In the genomic region with DNA sequence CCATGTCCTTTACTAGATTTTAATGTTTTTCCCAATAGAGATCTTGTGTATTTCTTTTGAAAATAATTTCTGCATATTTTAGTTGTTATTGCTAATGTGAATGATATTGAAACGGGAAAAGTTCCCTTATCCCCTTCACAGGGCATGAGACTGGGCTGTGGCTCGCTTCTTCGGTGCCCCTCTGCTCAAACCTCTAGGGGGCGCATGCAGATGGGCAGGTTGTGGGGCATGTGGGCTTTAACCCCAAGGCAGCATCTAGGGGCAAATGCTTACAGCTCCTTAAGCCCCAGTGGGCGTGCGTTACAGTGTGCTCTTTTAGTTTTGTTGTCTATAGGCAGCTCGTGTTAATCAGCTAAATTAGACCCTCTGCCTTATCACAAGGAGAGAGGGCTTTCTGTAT, we compare ENCODE assay signal across 11 cellular contexts.
DNase-seq lines count a peak whose midpoint lies in the region; ATAC-seq and TF ChIP-seq lines count a peak whose summit lies in the region.
"Had no signal": no experiment of that assay in that cellular context is flagged by ENCODE, and none has a peak within 500 bp of the region (broad histone marks: within the 10 kb centered on the region; RNA-seq: fewer than 3 reads in every experiment).

No MANE protein-coding gene starts in this region.

- ATAC-seq in GM21447 (IDR thresholded peaks at IDR 0.05; ENCODE audit: unreplicated experiment) (no peak), HG03095 (IDR thresholded peaks at IDR 0.05; ENCODE audit: unreplicated experiment) (no peak)
- ATAC-seq: T-helper 17 cell had no signal

- POLR2A ChIA-PET in A673 (lab: Charles Lee; ENCODE audit: low non-redundant PET) = no interaction called here
- POLR2A ChIA-PET in CD4-positive, alpha-beta memory T cell (lab: Charles Lee; ENCODE audit: partially characterized antibody) = no interaction called here

- H3K27ac ChIP-seq in A673 (ENCODE audit: low read depth, low read length, poor library complexity, severe bottlenecking) (no peak overlapping the region), OCI-LY3 (ENCODE audit: low read length) (no peak overlapping the region)
- no peak overlapping the region for H3K27ac ChIP-seq in CD4-positive, alpha-beta memory T cell (ENCODE audit: low read depth, low read length)
- H3K27ac ChIP-seq: parathyroid adenoma had no signal

- H3K4me2 ChIP-seq in OCI-LY3 (ENCODE audit: low read length) = no peak overlapping the region

- H3K4me1 ChIP-seq in A673 (ENCODE audit: insufficient read depth, low read length, poor library complexity, severe bottlenecking) (no peaks in the 10 kb centered on the region), OCI-LY3 (ENCODE audit: low read length) (no peaks in the 10 kb centered on the region)
- H3K4me1 ChIP-seq in CD4-positive, alpha-beta memory T cell (ENCODE audit: insufficient read depth, low read length) = no peaks in the 10 kb centered on the region

- H3K4me3 Mint-ChIP-seq in CD4-positive, alpha-beta memory T cell = no peak overlapping the region
- H3K4me3 Mint-ChIP-seq: T-helper 17 cell had no signal

- no peak overlapping the region for H3K27ac Mint-ChIP-seq in CD4-positive, alpha-beta memory T cell
- H3K27ac Mint-ChIP-seq: T-helper 17 cell had no signal

- no TSS peak for BruUV-seq in A673 (replicated peaks; lab: Mats Ljungman, UMichigan)

- H3K9ac ChIP-seq in OCI-LY3 (ENCODE audit: low read length) = no peak overlapping the region
- H3K9ac ChIP-seq: parathyroid adenoma had no signal

- no peaks in the 10 kb centered on the region for H3K79me2 ChIP-seq in OCI-LY3 (ENCODE audit: low read length)
- H3K79me2 ChIP-seq: parathyroid adenoma had no signal

- H3K27me3 ChIP-seq in A673 (replicated peaks; ENCODE audit: insufficient read depth, low read depth, low read length, poor library complexity) (no peaks in the 10 kb centered on the region), GM06990 (replicated peaks; ENCODE audit: control insufficient read depth, insufficient read depth, low read length) (no peaks in the 10 kb centered on the region), OCI-LY3 (ENCODE audit: low read depth, low read length) (no peaks in the 10 kb centered on the region)
- H3K27me3 ChIP-seq in CD4-positive, alpha-beta memory T cell (ENCODE audit: insufficient read depth, low read length) = no peaks in the 10 kb centered on the region

- H3K4me1 Mint-ChIP-seq in CD4-positive, alpha-beta memory T cell = no peaks in the 10 kb centered on the region
- H3K4me1 Mint-ChIP-seq: T-helper 17 cell had no signal

- H3K36me3 Mint-ChIP-seq in CD4-positive, alpha-beta memory T cell = no peaks in the 10 kb centered on the region

- H2AFZ ChIP-seq in OCI-LY3 (ENCODE audit: low read depth, low read length) = no peak overlapping the region
- H2AFZ ChIP-seq: parathyroid adenoma had no signal

- H3K4me3 ChIP-seq in A673 (ENCODE audit: low read depth, low read length, poor library complexity, severe bottlenecking) = no peak overlapping the region
- no peak overlapping the region for H3K4me3 ChIP-seq in GM06990 (replicated peaks; ENCODE audit: low read depth, low read length)
- no peak overlapping the region for H3K4me3 ChIP-seq in OCI-LY3 (ENCODE audit: low read length)
- H3K4me3 ChIP-seq in fibroblast of mammary gland (ENCODE audit: control insufficient read depth, low read depth, low read length) = no peak overlapping the region
- H3K4me3 ChIP-seq in CD4-positive, alpha-beta memory T cell (ENCODE audit: low read length in 2 of 2) = no peak overlapping the region

- DNase-seq in A673 (ENCODE audit: low spot score) (peak; percentile 19), GM06990 (ENCODE audit: extremely low read depth, insufficient read length) (no peak), fibroblast of mammary gland (ENCODE audit: low read depth) (no peak), GM03348 (ENCODE audit: low spot score) (no peak)
- DNase-seq in CD4-positive, alpha-beta memory T cell = no peak
- DNase-seq: head of caudate nucleus, T-helper 17 cell had no signal

- intact Hi-C loops in A673 (cut with micrococcal nuclease; ENCODE audit: unreplicated experiment) = no loop called here
- intact Hi-C loops in CD4-positive, alpha-beta memory T cell (cut with micrococcal nuclease) = no loop called here

- H3K9me3 ChIP-seq in A673 (ENCODE audit: low read depth, low read length, poor library complexity, severe bottlenecking) (no peaks in the 10 kb centered on the region), OCI-LY3 (ENCODE audit: insufficient read depth, low read length) (no peaks in the 10 kb centered on the region)
- H3K9me3 ChIP-seq in CD4-positive, alpha-beta memory T cell (ENCODE audit: control insufficient read depth in 1 of 2, low read length in 2 of 2) = no peaks in the 10 kb centered on the region

- H4K20me1 ChIP-seq in OCI-LY3 (ENCODE audit: insufficient read depth, low read length) = no peaks in the 10 kb centered on the region

- H3K27me3 Mint-ChIP-seq in CD4-positive, alpha-beta memory T cell = no peaks in the 10 kb centered on the region
- H3K27me3 Mint-ChIP-seq: T-helper 17 cell had no signal

- no peaks in the 10 kb centered on the region for H3K9me3 Mint-ChIP-seq in CD4-positive, alpha-beta memory T cell

- no peaks in the 10 kb centered on the region for H3K36me3 ChIP-seq in A673 (ENCODE audit: insufficient read depth, low read length, poor library complexity, severe bottlenecking)
- H3K36me3 ChIP-seq in GM06990 (ENCODE audit: control insufficient read depth, insufficient read depth, low read length) = no peaks in the 10 kb centered on the region
- no peaks in the 10 kb centered on the region for H3K36me3 ChIP-seq in OCI-LY3 (replicated peaks; ENCODE audit: low read depth, low read length)
- no peaks in the 10 kb centered on the region for H3K36me3 ChIP-seq in CD4-positive, alpha-beta memory T cell (ENCODE audit: insufficient read depth, low read length)

- TF ChIP-seq CTCF in A673 (conservative IDR thresholded peaks at IDR 0.05; ENCODE audit: low read depth, low read length) (peak; percentile 70), GM06990 (IDR thresholded peaks at IDR 0.05; ENCODE audit: insufficient read depth, low read length, poor library complexity, severe bottlenecking) (peak; percentile 63), OCI-LY3 (IDR thresholded peaks at IDR 0.05; ENCODE audit: low read depth, low read length) (peak; percentile 51), fibroblast of mammary gland (conservative IDR thresholded peaks at IDR 0.05; ENCODE audit: control insufficient read depth, insufficient read depth, low read depth, low read length) (peak; percentile 46)

- CTCF ChIA-PET in A673 (lab: Charles Lee) = no interaction called here
- CTCF ChIA-PET in CD4-positive, alpha-beta memory T cell (lab: Charles Lee; ENCODE audit: partially characterized antibody) = no interaction called here
